13 cellular contexts compared by ENCODE assay signal in the genomic region with DNA sequence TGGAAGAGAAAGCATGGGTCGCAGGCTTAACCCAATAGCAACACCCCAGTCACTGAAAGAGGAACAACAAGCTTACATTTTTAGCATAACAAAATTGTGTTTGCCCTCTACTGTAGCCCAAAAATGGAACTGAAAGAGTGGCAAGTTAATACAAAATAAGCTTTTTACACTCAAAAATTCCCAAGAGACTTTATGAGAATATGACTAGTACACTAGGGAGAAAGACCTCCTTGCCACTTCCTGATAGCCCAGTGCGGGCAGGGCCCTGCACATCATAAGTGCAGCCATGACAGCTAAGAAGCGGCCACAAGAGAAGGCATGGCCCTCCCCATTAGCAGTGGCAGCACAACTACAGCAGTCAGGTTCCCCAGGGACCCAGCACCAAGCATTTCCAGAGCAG.
DNase-seq lines count a peak whose midpoint lies in the region; ATAC-seq and TF ChIP-seq lines count a peak whose summit lies in the region.
"Had no signal": no experiment of that assay in that cellular context is flagged by ENCODE, and none has a peak within 500 bp of the region (broad histone marks: within the 10 kb centered on the region; RNA-seq: fewer than 3 reads in every experiment).

No MANE protein-coding gene starts in this region.

- no peak overlapping the region for H3K27ac ChIP-seq in brain microvascular endothelial cell
- H3K27ac ChIP-seq: C4-2B, tibial nerve had no signal

- in situ Hi-C loops in brain microvascular endothelial cell (cut with HindIII; ENCODE audit: low pct_ligation_motif_present, low sequenced_read_pairs) = no loop called here

- H3K4me3 ChIP-seq in brain microvascular endothelial cell (ENCODE audit: low read depth, low read length) = no peak overlapping the region
- H3K4me3 ChIP-seq: tibial nerve had no signal

- no peaks in the 10 kb centered on the region for H3K27me3 ChIP-seq in brain microvascular endothelial cell (replicated peaks)
- H3K27me3 ChIP-seq: tibial nerve had no signal

- DNase-seq in NAMALWA (ENCODE audit: low spot score) (peak; percentile 52), brain microvascular endothelial cell (no peak), iPS-NIHi11 (ENCODE audit: low spot score) (no peak)
- no peak for DNase-seq in effector CD8-positive, alpha-beta T cell (lab: John Stamatoyannopoulos, UW)
- no peak for DNase-seq in stimulated activated CD4-positive, alpha-beta T cell treated with anti-CD3 and anti-CD28 coated beads, Interleukin-4, amount 100 ng/mL, for 4 hours
- DNase-seq: anterior cingulate cortex, midbrain, NCI-H1436 had no signal

- ATAC-seq in GM18511 (IDR thresholded peaks at IDR 0.05; ENCODE audit: unreplicated experiment) (peak; percentile 92), GM21381 (IDR thresholded peaks at IDR 0.05; ENCODE audit: unreplicated experiment) (peak; percentile 91), HG02981 (IDR thresholded peaks at IDR 0.05; ENCODE audit: unreplicated experiment) (peak; percentile 89)

- no peaks in the 10 kb centered on the region for H3K36me3 ChIP-seq in brain microvascular endothelial cell (replicated peaks)
- H3K36me3 ChIP-seq: tibial nerve had no signal

- TF ChIP-seq CTCF in brain microvascular endothelial cell (IDR thresholded peaks at IDR 0.05; ENCODE audit: low read depth, low read length, missing control alignments) = no peak
